ENCODE assay signal across 1 cellular context in genomic region chr19:53961523-53962345, GRCh38.
TF ChIP-seq lines count a peak whose summit lies in the region.

No MANE protein-coding gene starts in this region.

TF ChIP-seq in GM23338, 12 proteins besides CTCF, POLR2A, EP300 and RAD21:
- TF ChIP-seq STAT1 (IDR thresholded peaks at IDR 0.05; ENCODE audit: unreplicated experiment) (no peak), POLR2AphosphoS5 (IDR thresholded peaks at IDR 0.05; ENCODE audit: low read depth) (0 out of 2 replicates have a peak, but pooled peaks have one; percentile 26)
